In the genomic region with DNA sequence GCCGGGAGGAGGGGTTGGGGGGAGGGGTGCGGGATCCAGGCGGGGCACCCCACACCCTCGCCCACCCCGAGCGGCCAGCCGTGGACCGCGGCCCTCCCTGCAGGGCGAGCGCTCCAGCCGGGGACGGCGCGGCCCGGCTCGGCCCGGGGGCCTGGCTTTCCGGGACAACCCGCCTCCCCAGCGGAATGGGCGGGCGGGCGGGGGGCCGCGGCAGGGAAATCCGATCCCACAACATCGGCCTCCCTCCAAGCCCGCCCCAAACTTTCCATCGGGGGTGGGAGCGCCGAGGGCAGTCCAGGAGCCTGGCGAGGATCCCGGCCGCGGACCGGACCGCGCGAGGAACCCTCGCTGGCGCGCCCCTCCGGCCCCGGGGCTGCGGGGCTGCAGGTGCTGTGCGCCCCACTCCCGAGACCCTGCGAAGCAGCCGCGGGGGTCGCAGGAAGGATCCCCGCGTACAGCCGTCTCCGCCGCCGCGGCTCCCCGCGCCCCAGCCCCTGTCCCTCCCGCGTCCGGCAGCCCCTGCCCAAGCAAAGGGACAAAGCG, we compare ENCODE assay signal across 8 cellular contexts. TPM values are rescaled to one million over a fixed set of nuclear protein-coding genes. Genes with fewer than 3 reads are reported as not detected.
DNase-seq lines count a peak whose midpoint lies in the region; ATAC-seq and TF ChIP-seq lines count a peak whose summit lies in the region.

No MANE protein-coding gene starts in this region.

- H3K27ac ChIP-seq in OCI-LY1 (ENCODE audit: low read depth, low read length, poor library complexity, severe bottlenecking): no peak overlapping the region

- no peaks in the 10 kb centered on the region for H3K36me3 ChIP-seq in OCI-LY1 (ENCODE audit: insufficient read depth, low read length)

- H4K20me1 ChIP-seq in OCI-LY1 (ENCODE audit: insufficient read depth, low read length): no peaks in the 10 kb centered on the region

- H3K27me3 ChIP-seq in OCI-LY1 (ENCODE audit: insufficient read depth, low read length): 0 out of 2 replicates have a peak, but pooled peaks cover 19% of the 10 kb centered on the region

- H2AFZ ChIP-seq in OCI-LY1 (ENCODE audit: low read length): no peak overlapping the region

- H3K9me3 ChIP-seq in OCI-LY1 (ENCODE audit: low read length): no peaks in the 10 kb centered on the region

- H3K4me2 ChIP-seq in OCI-LY1 (ENCODE audit: low read length): peak overlapping the region; percentile 64; the same call in 1 of the 2 replicates

- no peaks in the 10 kb centered on the region for H3F3A ChIP-seq in OCI-LY1 (ENCODE audit: insufficient read depth, low read length)

- peak overlapping the region; percentile 45 for H3K4me3 ChIP-seq in OCI-LY1 (ENCODE audit: low read depth, low read length, poor library complexity, severe bottlenecking)

- H3K79me2 ChIP-seq in OCI-LY1 (ENCODE audit: insufficient read depth, low read length): no peaks in the 10 kb centered on the region

- H3K9ac ChIP-seq in OCI-LY1 (ENCODE audit: low read length): no peak overlapping the region

- TF ChIP-seq CTCF in OCI-LY1 (IDR thresholded peaks at IDR 0.05; ENCODE audit: low read length): no peak

- no peaks in the 10 kb centered on the region for H3K9me2 ChIP-seq in OCI-LY1 (ENCODE audit: low read depth, low read length)

- peaks cover 27% of the 10 kb centered on the region for H3K4me1 ChIP-seq in OCI-LY1 (ENCODE audit: insufficient read depth, low read length, severe bottlenecking)

- ATAC-seq in GM19351 (IDR thresholded peaks at IDR 0.05; ENCODE audit: unreplicated experiment) (peak; percentile 9), left lobe of liver (peak; percentile 47), HG03457 (IDR thresholded peaks at IDR 0.05; ENCODE audit: unreplicated experiment) (no peak)

- DNase-seq in AG08396 (ENCODE audit: low spot score) (peak; percentile 89), dedifferentiated amniotic fluid mesenchymal stem cell (ENCODE audit: extremely low spot score) (peak; percentile 49), left lobe of liver (ENCODE audit: low spot score) (peak; percentile 83), stromal cell of bone marrow (ENCODE audit: low read depth) (peak; percentile 74), NCI-H526 treated with DMSO at 0.1 percent for 48 hours (lab: John Stamatoyannopoulos, UW) (no peak)

RNA-seq across cellular contexts. Expression of gene SEMA4C, which starts 0.5 kb away (rescaled TPM):
- 18.6 TPM for total RNA-seq in left lobe of liver

RNA-seq across cellular contexts. Expression of gene ANKRD39, which starts 11.5 kb away (rescaled TPM):
- 9.5 TPM for total RNA-seq in left lobe of liver

RNA-seq across cellular contexts. Expression of gene ANKRD23, which starts 25.5 kb away (rescaled TPM):
- 4.4 TPM for total RNA-seq in left lobe of liver

RNA-seq across cellular contexts. Expression of gene CNNM3, which starts 53.3 kb away (rescaled TPM):
- total RNA-seq in left lobe of liver: 31.4 TPM
